ENCODE assay signal across 1 cellular context in genomic region chr1:15603050-15603965, GRCh38.
TF ChIP-seq lines count a peak whose summit lies in the region.

No MANE protein-coding gene starts in this region.

TF ChIP-seq in HepG2, 621 proteins besides CTCF, POLR2A, EP300 and RAD21 (continued from another document and continues in another):
- TF ChIP-seq E2F1 (CRISPR knock-in tag; IDR thresholded peaks at IDR 0.05) (peak; percentile 23; the same call in 1 of the 2 replicates), HOXA5 (CRISPR knock-in tag; IDR thresholded peaks at IDR 0.05) (no peak), SAFB2 (CRISPR knock-in tag; IDR thresholded peaks at IDR 0.05; ENCODE audit: borderline replicate concordance, low read depth) (peak; percentile 45; the same call in 1 of the 2 replicates), NONO (IDR thresholded peaks at IDR 0.05) (no peak), NONO (CRISPR knock-in tag; conservative IDR thresholded peaks at IDR 0.05) (0 out of 2 replicates have a peak, but pooled peaks have one; percentile 35), ZNF292 (CRISPR knock-in tag; IDR thresholded peaks at IDR 0.05; ENCODE audit: borderline replicate concordance, low read depth) (peak; percentile 61; the same call in 1 of the 2 replicates), HMG20A (CRISPR knock-in tag; IDR thresholded peaks at IDR 0.05; ENCODE audit: borderline replicate concordance) (0 out of 2 replicates have a peak, but pooled peaks have one; percentile 33), ZNF446 (CRISPR knock-in tag; IDR thresholded peaks at IDR 0.05) (peak; percentile 73; the same call in 1 of the 2 replicates), BRCA1 (CRISPR knock-in tag; IDR thresholded peaks at IDR 0.05) (0 out of 2 replicates have a peak, but pooled peaks have one; percentile 30), ZNF264 (CRISPR knock-in tag; IDR thresholded peaks at IDR 0.05) (no peak), ZNF570 (CRISPR knock-in tag; IDR thresholded peaks at IDR 0.05; ENCODE audit: borderline replicate concordance) (no peak), MYNN (CRISPR knock-in tag; IDR thresholded peaks at IDR 0.05; ENCODE audit: low read depth) (no peak), SATB2 (CRISPR knock-in tag; IDR thresholded peaks at IDR 0.05) (no peak), RFXANK (CRISPR knock-in tag; IDR thresholded peaks at IDR 0.05) (peak; percentile 88; the same call in 1 of the 2 replicates), ZNF10 (CRISPR knock-in tag; IDR thresholded peaks at IDR 0.05; ENCODE audit: borderline replicate concordance, low read depth) (no peak), ZNF260 (CRISPR knock-in tag; IDR thresholded peaks at IDR 0.05; ENCODE audit: borderline replicate concordance, low read depth) (no peak), ZNF24 (IDR thresholded peaks at IDR 0.05) (no peak), SMC3 (IDR thresholded peaks at IDR 0.05; ENCODE audit: low read length) (no peak), ELF3 (CRISPR knock-in tag; IDR thresholded peaks at IDR 0.05) (peak; percentile 74), ZNF274 (CRISPR knock-in tag; IDR thresholded peaks at IDR 0.05) (peak; percentile 99), ZNF724P (CRISPR knock-in tag; IDR thresholded peaks at IDR 0.05; ENCODE audit: borderline replicate concordance) (peak; percentile 93), SNRNP70 (IDR thresholded peaks at IDR 0.05; ENCODE audit: low read depth, low read length) (no peak), HDAC1 (CRISPR knock-in tag; IDR thresholded peaks at IDR 0.05) (peak; percentile 85), TOPORS (CRISPR knock-in tag; IDR thresholded peaks at IDR 0.05) (peak; percentile 82; the same call in 1 of the 2 replicates), DR1 (CRISPR knock-in tag; IDR thresholded peaks at IDR 0.05) (peak; percentile 46; the same call in 1 of the 2 replicates), MLLT10 (CRISPR knock-in tag; IDR thresholded peaks at IDR 0.05) (no peak), SIX4 (CRISPR knock-in tag; IDR thresholded peaks at IDR 0.05) (peak; percentile 49; the same call in 1 of the 2 replicates), AHR (CRISPR knock-in tag; IDR thresholded peaks at IDR 0.05) (peak; percentile 66; the same call in 1 of the 2 replicates), GTF2F1 (IDR thresholded peaks at IDR 0.05; ENCODE audit: low read length) (peak; percentile 64; the same call in 1 of the 2 replicates), IRF9 (CRISPR knock-in tag; IDR thresholded peaks at IDR 0.05; ENCODE audit: borderline replicate concordance) (peak; percentile 50; the same call in 1 of the 2 replicates), SKI (IDR thresholded peaks at IDR 0.05; ENCODE audit: partially characterized antibody) (peak; percentile 13), ATF7-NPFF (CRISPR knock-in tag; IDR thresholded peaks at IDR 0.05; ENCODE audit: low read depth) (peak; percentile 94), ZNF75D (CRISPR knock-in tag; IDR thresholded peaks at IDR 0.05; ENCODE audit: borderline replicate concordance) (0 out of 2 replicates have a peak, but pooled peaks have one; percentile 83), HNRNPL (IDR thresholded peaks at IDR 0.05; ENCODE audit: low read depth, low read length) (no peak), ZSCAN29 (CRISPR knock-in tag; conservative IDR thresholded peaks at IDR 0.05) (peak; percentile 67), ARNT2 (CRISPR knock-in tag; IDR thresholded peaks at IDR 0.05; ENCODE audit: low read depth) (peak; percentile 92), CSRNP1 (CRISPR knock-in tag; IDR thresholded peaks at IDR 0.05) (peak; percentile 92), ZC3H13 (CRISPR knock-in tag; IDR thresholded peaks at IDR 0.05) (peak; percentile 10), ELK4 (CRISPR knock-in tag; IDR thresholded peaks at IDR 0.05; ENCODE audit: borderline replicate concordance) (no peak), ZNF740 (CRISPR knock-in tag; IDR thresholded peaks at IDR 0.05) (no peak), GATAD1 (CRISPR knock-in tag; IDR thresholded peaks at IDR 0.05) (peak; percentile 78), TBX3 (IDR thresholded peaks at IDR 0.05; ENCODE audit: borderline replicate concordance) (peak; percentile 40; the same call in 1 of the 2 replicates), ZNF3 (CRISPR knock-in tag; IDR thresholded peaks at IDR 0.05) (no peak), ZNF282 (IDR thresholded peaks at IDR 0.05; ENCODE audit: partially characterized antibody) (no peak), POLR2G (IDR thresholded peaks at IDR 0.05; ENCODE audit: low read depth, low read length) (peak; percentile 73), BORCS8-MEF2B (CRISPR knock-in tag; IDR thresholded peaks at IDR 0.05) (peak; percentile 93), RFX3 (CRISPR knock-in tag; IDR thresholded peaks at IDR 0.05) (peak; percentile 93), ZBTB33 (CRISPR knock-in tag; IDR thresholded peaks at IDR 0.05) (peak; percentile 9; the same call in 1 of the 2 replicates), DNMT1 (CRISPR knock-in tag; IDR thresholded peaks at IDR 0.05) (no peak), ZNF44 (CRISPR knock-in tag; IDR thresholded peaks at IDR 0.05) (peak; percentile 64; the same call in 1 of the 2 replicates), ZNF616 (CRISPR knock-in tag; IDR thresholded peaks at IDR 0.05; ENCODE audit: low read depth) (no peak), ZNF597 (CRISPR knock-in tag; IDR thresholded peaks at IDR 0.05) (no peak)
- TF ChIP-seq, protein P1, sequence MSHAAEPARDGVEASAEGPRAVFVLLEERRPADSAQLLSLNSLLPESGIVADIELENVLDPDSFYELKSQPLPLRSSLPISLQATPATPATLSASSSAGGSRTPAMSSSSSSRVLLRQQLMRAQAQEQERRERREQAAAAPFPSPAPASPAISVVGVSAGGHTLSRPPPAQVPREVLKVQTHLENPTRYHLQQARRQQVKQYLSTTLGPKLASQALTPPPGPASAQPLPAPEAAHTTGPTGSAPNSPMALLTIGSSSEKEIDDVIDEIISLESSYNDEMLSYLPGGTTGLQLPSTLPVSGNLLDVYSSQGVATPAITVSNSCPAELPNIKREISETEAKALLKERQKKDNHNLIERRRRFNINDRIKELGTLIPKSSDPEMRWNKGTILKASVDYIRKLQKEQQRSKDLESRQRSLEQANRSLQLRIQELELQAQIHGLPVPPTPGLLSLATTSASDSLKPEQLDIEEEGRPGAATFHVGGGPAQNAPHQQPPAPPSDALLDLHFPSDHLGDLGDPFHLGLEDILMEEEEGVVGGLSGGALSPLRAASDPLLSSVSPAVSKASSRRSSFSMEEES (CRISPR knock-in tag; IDR thresholded peaks at IDR 0.05), result peak; percentile 97
- TF ChIP-seq, protein P2, sequence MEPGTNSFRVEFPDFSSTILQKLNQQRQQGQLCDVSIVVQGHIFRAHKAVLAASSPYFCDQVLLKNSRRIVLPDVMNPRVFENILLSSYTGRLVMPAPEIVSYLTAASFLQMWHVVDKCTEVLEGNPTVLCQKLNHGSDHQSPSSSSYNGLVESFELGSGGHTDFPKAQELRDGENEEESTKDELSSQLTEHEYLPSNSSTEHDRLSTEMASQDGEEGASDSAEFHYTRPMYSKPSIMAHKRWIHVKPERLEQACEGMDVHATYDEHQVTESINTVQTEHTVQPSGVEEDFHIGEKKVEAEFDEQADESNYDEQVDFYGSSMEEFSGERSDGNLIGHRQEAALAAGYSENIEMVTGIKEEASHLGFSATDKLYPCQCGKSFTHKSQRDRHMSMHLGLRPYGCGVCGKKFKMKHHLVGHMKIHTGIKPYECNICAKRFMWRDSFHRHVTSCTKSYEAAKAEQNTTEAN (CRISPR knock-in tag; conservative IDR thresholded peaks at IDR 0.05), result peak; percentile 81
- TF ChIP-seq, protein P3, sequence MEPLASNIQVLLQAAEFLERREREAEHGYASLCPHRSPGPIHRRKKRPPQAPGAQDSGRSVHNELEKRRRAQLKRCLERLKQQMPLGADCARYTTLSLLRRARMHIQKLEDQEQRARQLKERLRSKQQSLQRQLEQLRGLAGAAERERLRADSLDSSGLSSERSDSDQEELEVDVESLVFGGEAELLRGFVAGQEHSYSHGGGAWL (CRISPR knock-in tag; IDR thresholded peaks at IDR 0.05), result peak; percentile 91; the same call in 1 of the 2 replicates
